Comparison of ENCODE assay signal across 8 cellular contexts in genomic region chr1:52365091-52365745, GRCh38. TPM values are rescaled to one million over a fixed set of nuclear protein-coding genes. Genes with fewer than 3 reads are reported as not detected.
DNase-seq lines count a peak whose midpoint lies in the region; ATAC-seq and TF ChIP-seq lines count a peak whose summit lies in the region.

No MANE protein-coding gene starts in this region.

- H3K4me2 ChIP-seq in fibroblast of lung (ENCODE audit: extremely low read depth, insufficient read depth, low read length), result peak overlapping the region; percentile 98

- peak overlapping the region; percentile 85 to 98 (median 94) for H3K4me3 Mint-ChIP-seq in naive thymus-derived CD4-positive, alpha-beta T cell

- H3K36me3 ChIP-seq in HUES64 (ENCODE audit: insufficient read depth, low read length), result peaks cover 34% of the 10 kb centered on the region
- peaks cover 17% of the 10 kb centered on the region for H3K36me3 ChIP-seq in fibroblast of lung (ENCODE audit: control insufficient read depth, insufficient read depth, low read length)
- peaks cover 8 to 32% (median 21%) of the 10 kb centered on the region in 3 experiments for H3K36me3 ChIP-seq in naive thymus-derived CD4-positive, alpha-beta T cell (ENCODE audit: control insufficient read depth in 2 of 3, insufficient read depth in 3 of 3, low read length in 3 of 3)
- H3K36me3 ChIP-seq in aorta (ENCODE audit: control insufficient read depth in 1 of 2, insufficient read depth in 2 of 2, low read length in 1 of 2), result peaks cover 0 to 7% of the 10 kb centered on the region in 2 donors

- peak overlapping the region; percentile 92 for H3K27ac ChIP-seq in HUES64 (ENCODE audit: low read depth, low read length)
- H3K27ac ChIP-seq in fibroblast of lung (ENCODE audit: insufficient read depth, low read length), result peak overlapping the region; percentile 97
- H3K27ac ChIP-seq in naive thymus-derived CD4-positive, alpha-beta T cell (ENCODE audit: low read depth, low read length), result peak overlapping the region; percentile 95
- H3K27ac ChIP-seq in aorta (ENCODE audit: low read depth in 1 of 2, low read length in 2 of 2), result peak overlapping the region in 1 of 2 donors; percentile 45

- DNase-seq in NCI-H748 (lab: John Stamatoyannopoulos, UW; ENCODE audit: unreplicated experiment) (peak; percentile 36), NCI-H748 treated with DMSO at 0.1 percent for 48 hours (lab: John Stamatoyannopoulos, UW) (no peak), fibroblast of lung (ENCODE audit: low read depth in 2 of 2) (peak; percentile 68 to 77), aorta (peak; percentile 76 to 92)
- peak; percentile 13 for DNase-seq in activated CD4-positive, alpha-beta T cell treated with anti-CD3 and anti-CD28 coated beads, Interleukin-2, amount 50 U/mL, for 1 hour
- peak in 2 of 9 donors; percentile 13 to 40 for DNase-seq in naive thymus-derived CD4-positive, alpha-beta T cell

- no peak for TF ChIP-seq CTCF in fibroblast of lung (conservative IDR thresholded peaks at IDR 0.05 in 1 of 2, IDR thresholded peaks at IDR 0.05 in 1 of 2; ENCODE audit: low read depth in 1 of 2, low read length in 2 of 2)

- H4K20me1 ChIP-seq in fibroblast of lung (ENCODE audit: control insufficient read depth, extremely low read depth, insufficient read depth, low read length), result no peaks in the 10 kb centered on the region

- H3K4me1 Mint-ChIP-seq in naive thymus-derived CD4-positive, alpha-beta T cell, result peaks cover 26 to 65% (median 51%) of the 10 kb centered on the region in 7 donors

- H3K27me3 Mint-ChIP-seq in naive thymus-derived CD4-positive, alpha-beta T cell, result no peaks in the 10 kb centered on the region

- H3K9me3 ChIP-seq in HUES64 (ENCODE audit: insufficient read depth, low read depth, low read length) (no peaks in the 10 kb centered on the region), fibroblast of lung (ENCODE audit: control insufficient read depth, insufficient read depth, low read depth, low read length) (no peaks in the 10 kb centered on the region), aorta (ENCODE audit: control insufficient read depth, low read length) (no peaks in the 10 kb centered on the region)
- no peaks in the 10 kb centered on the region for H3K9me3 ChIP-seq in naive thymus-derived CD4-positive, alpha-beta T cell (ENCODE audit: control insufficient read depth in 2 of 3, low read length in 3 of 3)

- POLR2A ChIA-PET in naive thymus-derived CD4-positive, alpha-beta T cell (lab: Charles Lee), result interaction anchor here (0.7 to 5.2 kb wide), 7 partner anchors 16 to 486 kb away, joined by 3 to 68 read pairs (median 5); partner anchors contain the start of genes ORC1, PRPF38A, SHISAL2A and TUT4

- peak overlapping the region; percentile 89 to 97 (median 92) for H3K27ac Mint-ChIP-seq in naive thymus-derived CD4-positive, alpha-beta T cell

- peaks cover 19% of the 10 kb centered on the region for H3K79me2 ChIP-seq in fibroblast of lung (ENCODE audit: control insufficient read depth, insufficient read depth, low read length)

- intact Hi-C loops in naive thymus-derived CD4-positive, alpha-beta T cell (cut with micrococcal nuclease), result loop anchor here (5.0 to 10.0 kb wide), 7 partner anchors 223 to 1687 kb away; partner anchors contain the start of genes ECHDC2 (in 2 of the 2), SCP2 (in 2 of the 2), CPT2 (in 1 of the 2) and GPX7 (in 1 of the 2)
- intact Hi-C loops in aorta (cut with DNase I), result no loop called here

- H3K9ac ChIP-seq in HUES64 (ENCODE audit: low read depth, low read length) (peak overlapping the region; percentile 82), fibroblast of lung (ENCODE audit: insufficient read depth, low read length) (peak overlapping the region; percentile 83)

- no peaks in the 10 kb centered on the region for H3K27me3 ChIP-seq in HUES64 (ENCODE audit: insufficient read depth, low read length)
- no peaks in the 10 kb centered on the region for H3K27me3 ChIP-seq in fibroblast of lung (ENCODE audit: control insufficient read depth, insufficient read depth, low read length)
- no peaks in the 10 kb centered on the region for H3K27me3 ChIP-seq in naive thymus-derived CD4-positive, alpha-beta T cell (ENCODE audit: control insufficient read depth in 2 of 2, insufficient read depth in 2 of 2, low read length in 2 of 2)
- no peaks in the 10 kb centered on the region for H3K27me3 ChIP-seq in aorta (ENCODE audit: control insufficient read depth in 1 of 2, insufficient read depth in 2 of 2, low read length in 1 of 2)

- CTCF ChIA-PET in naive thymus-derived CD4-positive, alpha-beta T cell (lab: Charles Lee), result interaction anchor here (0.8 kb wide), 1 partner anchor 17 kb away, joined by 3 read pairs; no protein-coding TSS in a partner anchor

- H3K4me1 ChIP-seq in HUES64 (ENCODE audit: insufficient read depth, low read length) (peaks cover 8% of the 10 kb centered on the region), fibroblast of lung (ENCODE audit: control insufficient read depth, extremely low read depth, insufficient read depth, low read length) (peaks cover 8% of the 10 kb centered on the region), aorta (ENCODE audit: control insufficient read depth in 1 of 2, insufficient read depth in 2 of 2, low read length in 2 of 2) (peaks cover 0 to 4% of the 10 kb centered on the region in 2 donors)
- peaks cover 15 to 20% of the 10 kb centered on the region in 2 donors for H3K4me1 ChIP-seq in naive thymus-derived CD4-positive, alpha-beta T cell (ENCODE audit: control insufficient read depth in 2 of 2, insufficient read depth in 2 of 2, low read length in 2 of 2)

- 12% methylated on average over 22 of the region's 22 CpGs for WGBS in HUES64
- 6 to 7% methylated on average over 22 of the region's 22 CpGs for WGBS in aorta, 2 donors

- ATAC-seq in naive thymus-derived CD4-positive, alpha-beta T cell, result no peak
- peak; percentile 33 for ATAC-seq in aorta (ENCODE audit: low FRiP score)
- ATAC-seq in GM21619 (IDR thresholded peaks at IDR 0.05; ENCODE audit: unreplicated experiment), result no peak

- peak overlapping the region; percentile 45 for H2AFZ ChIP-seq in fibroblast of lung (ENCODE audit: low read length)

- peaks cover 0 to 18% (median 10%) of the 10 kb centered on the region in 5 donors for H3K36me3 Mint-ChIP-seq in naive thymus-derived CD4-positive, alpha-beta T cell

- peak overlapping the region; percentile 89 for H3K4me3 ChIP-seq in HUES64 (ENCODE audit: low read length)
- peak overlapping the region; percentile 70 to 96 (median 84) for H3K4me3 ChIP-seq in fibroblast of lung (replicated peaks in 1 of 4; ENCODE audit: control extremely low read depth in 1 of 4, insufficient read depth in 1 of 4, low read depth in 3 of 4, low read length in 4 of 4)
- H3K4me3 ChIP-seq in naive thymus-derived CD4-positive, alpha-beta T cell (ENCODE audit: low read length), result peak overlapping the region; percentile 67
- H3K4me3 ChIP-seq in aorta (ENCODE audit: low read length in 2 of 2), result peak overlapping the region; percentile 73 to 83

- H3K9me3 Mint-ChIP-seq in naive thymus-derived CD4-positive, alpha-beta T cell, result no peaks in the 10 kb centered on the region

RNA-seq across cellular contexts. Expression of gene CC2D1B, which starts 0.8 kb away (rescaled TPM):
- 13.6 TPM for polyA plus RNA-seq in HUES64 (2013, experiment 1 of 2)
- polyA plus RNA-seq in HUES64 (2013, experiment 2 of 2), result 12.0 TPM
- 21.3 and 28.9 TPM in 2 replicates for total RNA-seq in fibroblast of lung
- polyA plus RNA-seq in fibroblast of lung, result 14.6 and 14.9 TPM in 2 replicates
- polyA plus RNA-seq in fibroblast of lung (2012), result 22.9 and 25.3 TPM in 2 replicates
- 45.1 and 51.3 TPM in 2 replicates for polyA minus RNA-seq in fibroblast of lung (ENCODE audit: low replicate concordance)
- total RNA-seq in naive thymus-derived CD4-positive, alpha-beta T cell, result 10 to 100 TPM; 44.5 to 91.2 (median 58.3) TPM
- polyA plus RNA-seq in naive thymus-derived CD4-positive, alpha-beta T cell, result 10 to 100 TPM in 1 of 2 donors, 1 to 10 TPM in 1; 5.2 to 16.7 TPM
- 10 to 100 TPM; 31.3 to 36.0 TPM for total RNA-seq in aorta
- 10 to 100 TPM in 1 of 2 donors, 1 to 10 TPM in 1; 7.6 to 18.8 TPM for polyA plus RNA-seq in aorta

RNA-seq across cellular contexts. Expression of gene ORC1, which starts 39.0 kb away (rescaled TPM):
- polyA plus RNA-seq in HUES64 (2013, experiment 1 of 2), result 45.0 TPM
- polyA plus RNA-seq in HUES64 (2013, experiment 2 of 2), result 36.4 TPM
- total RNA-seq in fibroblast of lung (0.26 and 0.83 TPM in 2 replicates), aorta (under 1 TPM; 0.58 to 0.96 TPM)
- polyA plus RNA-seq in fibroblast of lung (3.6 and 9.7 TPM in 2 replicates), aorta (under 1 TPM; 0.28 to 0.38 TPM)
- 2.2 and 6.1 TPM in 2 replicates for polyA plus RNA-seq in fibroblast of lung (2012)
- 3.2 and 10.9 TPM in 2 replicates for polyA minus RNA-seq in fibroblast of lung (ENCODE audit: low replicate concordance)
- total RNA-seq in naive thymus-derived CD4-positive, alpha-beta T cell, result 10 to 100 TPM in 1 of 5 experiments, 1 to 10 TPM in 3, under 1 TPM in 1; 0.97 to 25.2 (median 1.3) TPM
- under 1 TPM in 1 of 2 donors, not detected in 1; 0.74 TPM for polyA plus RNA-seq in naive thymus-derived CD4-positive, alpha-beta T cell

RNA-seq across cellular contexts. Expression of gene PRPF38A, which starts 39.2 kb away (rescaled TPM):
- polyA plus RNA-seq in HUES64 (2013, experiment 1 of 2), result 42.9 TPM
- polyA plus RNA-seq in HUES64 (2013, experiment 2 of 2), result 40.4 TPM
- total RNA-seq in fibroblast of lung, result 6.9 and 7.3 TPM in 2 replicates
- 22.4 and 24.6 TPM in 2 replicates for polyA plus RNA-seq in fibroblast of lung
- polyA plus RNA-seq in fibroblast of lung (2012), result 24.2 and 24.3 TPM in 2 replicates
- 6.3 and 14.6 TPM in 2 replicates for polyA minus RNA-seq in fibroblast of lung (ENCODE audit: low replicate concordance)
- total RNA-seq in naive thymus-derived CD4-positive, alpha-beta T cell, result 10 to 100 TPM; 62.1 to 98.7 (median 81.6) TPM
- polyA plus RNA-seq in naive thymus-derived CD4-positive, alpha-beta T cell, result 10 to 100 TPM; 34.7 to 35.9 TPM
- total RNA-seq in aorta, result 10 to 100 TPM; 34.7 to 36.2 TPM
- polyA plus RNA-seq in aorta, result 10 to 100 TPM; 15.2 to 20.7 TPM

Comparison
In these comparisons a context has a peak if more than half of its experiments do, and no peak if none do; other contexts are left out.
1. intact Hi-C loops: an anchor here in naive thymus-derived CD4-positive, alpha-beta T cell (5.0 to 10.0 kb wide); none called in aorta.